ENCODE assay signal across 8 cellular contexts in genomic region chr19:56594783-56595547, GRCh38. TPM values are rescaled to one million over a fixed set of nuclear protein-coding genes. Genes with fewer than 3 reads are reported as not detected.
DNase-seq lines count a peak whose midpoint lies in the region; ATAC-seq and FAIRE-seq lines count a peak whose summit lies in the region.

Gene ZNF71, plus strand, starts transcription at chr19:56595302. Its CDS starts 6,257 bp downstream, at chr19:56601559.

- no peak for FAIRE-seq in frontal cortex (lab: Jason Lieb, UNC)

- no peaks in the 10 kb centered on the region for H3K4me1 ChIP-seq in SJCRH30
- peaks cover 5% of the 10 kb centered on the region for H3K4me1 ChIP-seq in neuron (ENCODE audit: insufficient read depth, low read length)
- peaks cover 9% of the 10 kb centered on the region for H3K4me1 ChIP-seq in stomach smooth muscle (ENCODE audit: control insufficient read depth, insufficient read depth, low read length)

- peak; percentile 87 for ATAC-seq in GM21825 (IDR thresholded peaks at IDR 0.05; ENCODE audit: unreplicated experiment)

- H3K27me3 ChIP-seq in SJCRH30 (no peaks in the 10 kb centered on the region), neuron (ENCODE audit: insufficient read depth, low read length) (no peaks in the 10 kb centered on the region), stomach smooth muscle (ENCODE audit: control insufficient read depth in 1 of 2, insufficient read depth in 2 of 2, low read length in 2 of 2) (no peaks in the 10 kb centered on the region)

- peak within 1 kb of the TSS; percentile 92 for H3K4me3 ChIP-seq in SJCRH30
- peak within 1 kb of the TSS; percentile 90 for H3K4me3 ChIP-seq in neuron (ENCODE audit: low read length)
- H3K4me3 ChIP-seq in stomach smooth muscle (ENCODE audit: low read length in 2 of 2) = peak within 1 kb of the TSS; percentile 86 to 100

- peaks cover 3% of the 10 kb centered on the region for H3K9me3 ChIP-seq in SJCRH30 (replicated peaks)
- H3K9me3 ChIP-seq in neuron (ENCODE audit: low read length) = peaks cover 25% of the 10 kb centered on the region
- no peaks in the 10 kb centered on the region for H3K9me3 ChIP-seq in stomach smooth muscle (ENCODE audit: control insufficient read depth in 2 of 2, low read length in 2 of 2)

- peak within 1 kb of the TSS; percentile 92 for H2AFZ ChIP-seq in neuron (ENCODE audit: low read depth, low read length)

- peak; percentile 89 for DNase-seq in DMS53 (lab: John Stamatoyannopoulos, UW)
- peak; percentile 82 for DNase-seq in LHCN-M2 (ENCODE audit: low read depth)
- peak; percentile 91 to 92 for DNase-seq in SJCRH30
- DNase-seq in activated naive CD4-positive, alpha-beta T cell (lab: John Stamatoyannopoulos, UW) = peak; percentile 58 to 79 (median 70)
- peak; percentile 92 to 94 for DNase-seq in frontal cortex (ENCODE audit: low spot score in 2 of 2)

- H3K27ac ChIP-seq in SJCRH30 = peak within 1 kb of the TSS; percentile 40
- H3K27ac ChIP-seq in stomach smooth muscle (ENCODE audit: low read length) = peak within 1 kb of the TSS; percentile 37

- H3K9ac ChIP-seq in stomach smooth muscle (ENCODE audit: low read length in 2 of 2) = peak within 1 kb of the TSS; percentile 79 to 97

- H3K36me3 ChIP-seq in SJCRH30 (peaks cover 7% of the 10 kb centered on the region; the same call in 1 of the 2 replicates), neuron (ENCODE audit: insufficient read depth, low read length) (peaks cover 24% of the 10 kb centered on the region), stomach smooth muscle (ENCODE audit: control insufficient read depth in 2 of 2, insufficient read depth in 2 of 2, low read length in 2 of 2) (peaks cover 0 to 7% of the 10 kb centered on the region in 2 donors)

RNA-seq across cellular contexts. Expression of gene ZNF71, which starts in this region (rescaled TPM):
- total RNA-seq in LHCN-M2 (2014; rRNA removed) = 9.4 and 10.8 TPM in 2 replicates
- 6.4 TPM for polyA plus RNA-seq in LHCN-M2 (2012)
- total RNA-seq in SJCRH30 (2014; rRNA removed; shearing (Covaris generic)) = 11.1 and 11.4 TPM in 2 replicates
- total RNA-seq in frontal cortex = 14.7 TPM

Comparison
In these comparisons a context has a peak if more than half of its experiments do, and no peak if none do; other contexts are left out.
1. Peak in every context shown above with its lines: DNase-seq, ATAC-seq, H3K4me3 ChIP-seq and H3K27ac ChIP-seq.